In the genomic region with DNA sequence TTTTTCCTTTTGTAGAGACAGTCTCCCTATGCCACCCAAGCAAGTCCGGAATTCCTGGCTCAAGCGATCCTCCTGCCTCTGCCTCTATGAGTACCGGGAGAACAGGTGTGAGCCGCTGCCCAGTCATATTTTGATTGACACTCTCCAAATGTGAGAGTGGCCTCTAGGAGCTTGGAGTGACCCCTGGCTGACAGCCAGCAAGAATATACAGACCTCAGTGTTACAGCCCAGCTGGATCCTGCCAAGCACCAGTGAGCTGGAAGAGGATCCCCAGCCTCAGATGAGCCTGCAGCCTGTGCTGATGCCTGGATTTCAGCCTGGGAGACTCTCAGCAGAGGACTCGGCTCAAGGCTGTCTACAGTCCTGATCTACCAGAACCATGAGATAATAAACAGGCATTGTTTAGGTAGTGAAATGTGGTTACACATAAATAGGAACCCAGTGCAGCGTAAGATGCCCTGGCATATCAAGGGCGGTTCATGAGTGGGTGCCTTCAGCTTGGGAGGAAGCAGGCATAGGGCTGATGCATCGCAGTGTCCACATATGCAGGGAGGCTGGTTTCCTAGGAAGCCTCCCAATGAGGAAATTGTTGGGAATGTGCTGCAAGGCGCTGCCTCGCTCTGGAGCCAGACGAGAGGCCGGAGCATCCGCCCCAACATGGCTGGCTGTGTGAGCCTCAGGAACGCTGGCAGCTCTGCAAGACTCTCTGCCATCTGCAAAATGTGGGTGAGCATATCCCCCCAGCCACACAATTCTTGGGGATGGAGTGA, we compare ENCODE assay signal across 15 cellular contexts. TPM values are rescaled to one million over a fixed set of nuclear protein-coding genes. Genes with fewer than 3 reads are reported as not detected.
"Had no signal": no experiment of that assay in that cellular context is flagged by ENCODE, and none has a peak within 500 bp of the region (broad histone marks: within the 10 kb centered on the region; RNA-seq: fewer than 3 reads in every experiment).

No MANE protein-coding gene starts in this region.

- H3K4me3 ChIP-seq: ascending aorta, breast epithelium, mucosa of descending colon, psoas muscle, sigmoid colon, thoracic aorta had no signal

- H3K4me1 ChIP-seq: ascending aorta, breast epithelium had no signal

- DNase-seq: activated B cell treated with CpG ODN at 0.5 μM for 24 hours; activated CD4-positive, alpha-beta T cell treated with anti-CD3 and anti-CD28 coated beads for 48 hours; activated CD8-positive, alpha-beta memory T cell treated with anti-CD3 and anti-CD28 coated beads, Interleukin-2, amount 50 U/mL, for 48 hours; endodermal cell; mucosa of descending colon; natural killer cell; nucleus accumbens; psoas muscle; sigmoid colon; stimulated activated CD4-positive, alpha-beta T cell treated with anti-CD3 and anti-CD28 coated beads, Interleukin-1b, Interleukin-23, amount 100 ng/mL, for 48 hours; stimulated activated naive CD8-positive, alpha-beta T cell treated with anti-CD3 and anti-CD28 coated beads, Interleukin-15, amount 100 ng/mL, for 72 hours had no signal

- H3K36me3 ChIP-seq: ascending aorta, breast epithelium, sigmoid colon, thoracic aorta had no signal

- H3K27me3 ChIP-seq: ascending aorta, breast epithelium, sigmoid colon had no signal

- H3K9me3 ChIP-seq: ascending aorta, breast epithelium, psoas muscle, sigmoid colon, thoracic aorta had no signal

- H3K27ac ChIP-seq: ascending aorta, breast epithelium, psoas muscle, thoracic aorta had no signal

RNA-seq across cellular contexts. Expression of a gene that starts 38.9 kb away (rescaled TPM):
- total RNA-seq: activated B cell treated with CpG ODN at 0.5 μM for 24 hours, dermis microvascular lymphatic vessel endothelial cell had no signal
